1 cellular context compared by ENCODE assay signal in the genomic region with DNA sequence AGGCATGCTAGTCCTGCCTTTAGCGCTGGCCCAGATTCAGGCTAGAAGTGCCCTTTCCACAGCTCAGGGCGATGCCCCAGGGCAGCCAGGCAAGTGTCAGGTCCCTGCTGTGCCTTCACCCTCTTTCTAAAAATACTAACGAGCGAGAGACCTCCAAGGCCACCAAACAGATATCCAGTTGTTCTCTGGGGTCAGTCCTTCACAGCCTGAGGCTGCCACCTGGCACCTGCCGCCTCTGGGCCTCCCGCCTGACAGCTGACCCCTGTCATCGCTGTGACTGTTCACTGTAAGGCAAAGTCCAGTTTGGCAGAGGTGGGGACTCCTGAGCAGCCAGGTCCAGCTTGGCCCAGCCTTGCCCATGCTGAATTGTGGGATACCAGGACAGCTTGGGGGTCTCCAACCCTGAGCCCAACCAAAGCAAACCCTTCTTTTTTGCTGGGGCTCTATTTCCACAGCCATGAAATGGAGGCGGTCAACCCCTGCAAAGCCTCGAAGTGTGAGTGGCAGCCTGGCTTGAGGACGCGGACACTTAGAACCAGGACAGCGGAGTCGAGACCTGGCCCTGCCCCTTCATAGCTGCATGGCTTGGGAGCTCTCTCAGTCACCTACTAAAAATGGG.
TF ChIP-seq lines count a peak whose summit lies in the region.

No MANE protein-coding gene starts in this region.

TF ChIP-seq in HepG2, 621 proteins besides CTCF, POLR2A, EP300 and RAD21 (continued from another document and continues in another):
- TF ChIP-seq ZNF281 (CRISPR knock-in tag; IDR thresholded peaks at IDR 0.05; ENCODE audit: borderline replicate concordance) (peak; percentile 34; the same call in 1 of the 2 replicates), ETS1 (CRISPR knock-in tag; IDR thresholded peaks at IDR 0.05) (no peak), ZNF577 (CRISPR knock-in tag; IDR thresholded peaks at IDR 0.05; ENCODE audit: borderline replicate concordance, low read depth) (no peak), KIAA2018 (CRISPR knock-in tag; IDR thresholded peaks at IDR 0.05; ENCODE audit: borderline replicate concordance) (no peak), GATAD1 (CRISPR knock-in tag; IDR thresholded peaks at IDR 0.05) (no peak; the same call in 1 of the 2 replicates), USF2 (IDR thresholded peaks at IDR 0.05; ENCODE audit: low read depth, low read length) (no peak), USF2 (CRISPR knock-in tag; IDR thresholded peaks at IDR 0.05; ENCODE audit: borderline replicate concordance) (no peak), ZNF564 (CRISPR knock-in tag; IDR thresholded peaks at IDR 0.05) (no peak), ZBTB1 (CRISPR knock-in tag; IDR thresholded peaks at IDR 0.05; ENCODE audit: borderline replicate concordance) (no peak), PHF20 (CRISPR knock-in tag; IDR thresholded peaks at IDR 0.05) (no peak; the same call in 1 of the 2 replicates), SP140L (CRISPR knock-in tag; IDR thresholded peaks at IDR 0.05; ENCODE audit: borderline replicate concordance) (no peak), ZNF230 (CRISPR knock-in tag; IDR thresholded peaks at IDR 0.05) (no peak), ZNF660 (CRISPR knock-in tag; IDR thresholded peaks at IDR 0.05; ENCODE audit: borderline replicate concordance, low read depth) (0 out of 2 replicates have a peak, but pooled peaks have one; percentile 63), REL (CRISPR knock-in tag; conservative IDR thresholded peaks at IDR 0.05) (no peak), ZBTB21 (CRISPR knock-in tag; IDR thresholded peaks at IDR 0.05) (no peak), ZNF33A (CRISPR knock-in tag; IDR thresholded peaks at IDR 0.05; ENCODE audit: borderline replicate concordance) (no peak), SNRNP70 (IDR thresholded peaks at IDR 0.05; ENCODE audit: low read depth, low read length) (no peak), ZBTB43 (CRISPR knock-in tag; conservative IDR thresholded peaks at IDR 0.05) (peak; percentile 67; the same call in 1 of the 2 replicates), SRSF1 (optimal IDR thresholded peaks at IDR 0.05; ENCODE audit: low read depth, low read length) (no peak), ZNF747 (CRISPR knock-in tag; IDR thresholded peaks at IDR 0.05; ENCODE audit: borderline replicate concordance) (peak; percentile 46; the same call in 1 of the 2 replicates), CENPT (CRISPR knock-in tag; IDR thresholded peaks at IDR 0.05; ENCODE audit: low read depth) (no peak), RBAK (CRISPR knock-in tag; IDR thresholded peaks at IDR 0.05) (no peak), ZNF644 (CRISPR knock-in tag; IDR thresholded peaks at IDR 0.05; ENCODE audit: low read depth) (peak; percentile 88; the same call in 1 of the 2 replicates), ZNF543 (CRISPR knock-in tag; IDR thresholded peaks at IDR 0.05) (0 out of 2 replicates have a peak, but pooled peaks have one; percentile 33), ZNF468 (CRISPR knock-in tag; IDR thresholded peaks at IDR 0.05) (no peak), MEF2D (CRISPR knock-in tag; IDR thresholded peaks at IDR 0.05) (peak; percentile 97), ZFY (CRISPR knock-in tag; IDR thresholded peaks at IDR 0.05) (peak; percentile 61), SIN3A (IDR thresholded peaks at IDR 0.05; ENCODE audit: borderline replicate concordance, low read depth, low read length) (peak; percentile 83; the same call in 1 of the 2 replicates), ADNP (CRISPR knock-in tag; IDR thresholded peaks at IDR 0.05) (no peak), RXRA (CRISPR knock-in tag; IDR thresholded peaks at IDR 0.05) (peak; percentile 96), ZNF780A (CRISPR knock-in tag; IDR thresholded peaks at IDR 0.05) (no peak), ZNF329 (CRISPR knock-in tag; IDR thresholded peaks at IDR 0.05; ENCODE audit: low read depth) (no peak), ATF3 (CRISPR knock-in tag; IDR thresholded peaks at IDR 0.05) (peak; percentile 33; the same call in 1 of the 2 replicates), NR2F6 (IDR thresholded peaks at IDR 0.05) (peak; percentile 91), NR2F6 (CRISPR knock-in tag; IDR thresholded peaks at IDR 0.05) (peak; percentile 96), ZNF703 (CRISPR knock-in tag; IDR thresholded peaks at IDR 0.05; ENCODE audit: borderline replicate concordance) (no peak), ZNF570 (CRISPR knock-in tag; IDR thresholded peaks at IDR 0.05; ENCODE audit: borderline replicate concordance) (no peak), MXI1 (IDR thresholded peaks at IDR 0.05; ENCODE audit: borderline replicate concordance, low read depth, low read length) (peak; percentile 69; the same call in 1 of the 3 replicates), SRSF4 (IDR thresholded peaks at IDR 0.05; ENCODE audit: low read depth, low read length, poor library complexity, severe bottlenecking) (no peak), NPAS2 (CRISPR knock-in tag; IDR thresholded peaks at IDR 0.05; ENCODE audit: borderline replicate concordance) (no peak), EHMT2 (IDR thresholded peaks at IDR 0.05; ENCODE audit: borderline replicate concordance, low read depth, low read length) (no peak)
- TF ChIP-seq, protein P1, sequence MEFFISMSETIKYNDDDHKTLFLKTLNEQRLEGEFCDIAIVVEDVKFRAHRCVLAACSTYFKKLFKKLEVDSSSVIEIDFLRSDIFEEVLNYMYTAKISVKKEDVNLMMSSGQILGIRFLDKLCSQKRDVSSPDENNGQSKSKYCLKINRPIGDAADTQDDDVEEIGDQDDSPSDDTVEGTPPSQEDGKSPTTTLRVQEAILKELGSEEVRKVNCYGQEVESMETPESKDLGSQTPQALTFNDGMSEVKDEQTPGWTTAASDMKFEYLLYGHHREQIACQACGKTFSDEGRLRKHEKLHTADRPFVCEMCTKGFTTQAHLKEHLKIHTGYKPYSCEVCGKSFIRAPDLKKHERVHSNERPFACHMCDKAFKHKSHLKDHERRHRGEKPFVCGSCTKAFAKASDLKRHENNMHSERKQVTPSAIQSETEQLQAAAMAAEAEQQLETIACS (CRISPR knock-in tag; IDR thresholded peaks at IDR 0.05): no peak
- TF ChIP-seq, protein P2, sequence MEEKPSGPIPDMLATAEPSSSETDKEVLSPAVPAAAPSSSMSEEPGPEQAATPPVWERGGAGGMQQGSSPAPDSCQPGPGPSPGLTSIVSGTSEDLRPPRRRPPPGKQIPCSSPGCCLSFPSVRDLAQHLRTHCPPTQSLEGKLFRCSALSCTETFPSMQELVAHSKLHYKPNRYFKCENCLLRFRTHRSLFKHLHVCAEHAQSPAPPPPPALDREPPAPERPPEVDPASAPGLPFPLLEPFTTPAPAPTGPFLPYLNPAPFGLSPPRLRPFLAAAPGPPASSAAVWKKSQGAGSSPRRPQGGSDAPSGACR (CRISPR knock-in tag; IDR thresholded peaks at IDR 0.05): peak; percentile 78; the same call in 1 of the 2 replicates
- TF ChIP-seq, protein P3, sequence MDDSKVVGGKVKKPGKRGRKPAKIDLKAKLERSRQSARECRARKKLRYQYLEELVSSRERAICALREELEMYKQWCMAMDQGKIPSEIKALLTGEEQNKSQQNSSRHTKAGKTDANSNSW (CRISPR knock-in tag; IDR thresholded peaks at IDR 0.05; ENCODE audit: borderline replicate concordance): no peak
